Comparison of ENCODE assay signal across 8 cellular contexts in genomic region chr1:18740617-18741016, GRCh38.
"Had no signal": no experiment of that assay in that cellular context is flagged by ENCODE, and none has a peak within 500 bp of the region (broad histone marks: within the 10 kb centered on the region; RNA-seq: fewer than 3 reads in every experiment).

No MANE protein-coding gene starts in this region.

- H3K4me3 ChIP-seq: GM12878 had no signal

- DNase-seq: GDM1, GF-D8 had no signal

- FAIRE-seq: G401.6, GM12878, GM12891, GM12892, GM18507, GM19239 had no signal

- ATAC-seq: GM12878 had no signal
